8 cellular contexts compared by ENCODE assay signal in the genomic region with DNA sequence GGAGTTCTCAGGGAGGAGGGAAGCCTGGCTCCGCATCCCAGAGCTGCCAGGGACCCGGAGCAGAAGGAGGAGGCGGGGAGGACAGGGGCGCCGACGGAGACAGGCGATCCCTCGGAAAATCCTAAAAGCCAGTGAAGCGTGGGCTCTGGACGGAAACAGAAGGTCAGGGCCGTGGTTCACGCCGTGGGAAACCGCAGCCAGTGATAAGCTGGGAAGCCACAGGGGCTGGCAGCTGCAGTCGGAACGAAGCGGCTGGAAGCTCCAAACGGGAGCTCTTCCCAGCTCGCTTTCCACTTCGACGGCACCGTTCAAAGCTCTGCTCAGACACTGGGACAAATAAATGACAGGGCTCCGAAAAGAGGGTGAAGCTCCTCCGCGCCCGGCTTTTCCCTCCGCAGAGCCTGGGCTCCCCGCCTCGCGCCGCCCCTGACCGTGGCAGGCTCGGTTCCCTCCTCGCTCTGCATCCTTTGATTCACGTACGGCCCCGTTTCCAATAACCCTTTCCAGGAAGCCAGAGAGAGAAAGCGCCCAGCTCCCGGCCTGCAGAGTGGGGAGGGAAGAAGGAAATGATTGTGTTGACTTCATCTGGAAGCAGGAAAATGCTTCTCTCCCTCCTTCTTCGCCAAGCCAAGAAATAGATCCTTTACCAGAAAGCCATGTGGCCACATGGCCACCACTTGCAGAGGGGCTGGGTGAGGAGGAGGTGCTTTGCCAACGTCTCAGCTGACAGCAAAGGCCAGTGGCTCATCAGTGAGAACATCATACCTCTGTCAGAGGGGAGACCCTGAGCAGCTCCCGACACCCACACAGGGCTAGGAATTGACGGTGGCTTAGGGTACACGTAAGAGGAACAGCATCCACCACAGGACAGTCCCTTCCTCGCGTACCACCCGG. TPM values are rescaled to one million over a fixed set of nuclear protein-coding genes. Genes with fewer than 3 reads are reported as not detected.
DNase-seq lines count a peak whose midpoint lies in the region; ATAC-seq and TF ChIP-seq lines count a peak whose summit lies in the region.

No MANE protein-coding gene starts in this region.

- H3K27ac Mint-ChIP-seq in activated naive CD8-positive, alpha-beta T cell treated with anti-CD3 and anti-CD28 coated beads, Interleukin-2, amount 10 ng/mL, durations not matched to agents 7 days and 5 days, result no peak overlapping the region

- H3K9me3 Mint-ChIP-seq in activated naive CD8-positive, alpha-beta T cell treated with anti-CD3 and anti-CD28 coated beads, Interleukin-2, amount 10 ng/mL, durations not matched to agents 7 days and 5 days, result no peaks in the 10 kb centered on the region

- H3K27me3 Mint-ChIP-seq in activated naive CD8-positive, alpha-beta T cell treated with anti-CD3 and anti-CD28 coated beads, Interleukin-2, amount 10 ng/mL, durations not matched to agents 7 days and 5 days, result peaks cover 34% of the 10 kb centered on the region

- POLR2A ChIA-PET in activated naive CD8-positive, alpha-beta T cell treated with anti-CD3 and anti-CD28 coated beads, Interleukin-2, amount 10 ng/mL, durations not matched to agents 7 days and 5 days (lab: Charles Lee), result no interaction called here

- peaks cover 31% of the 10 kb centered on the region for H3K4me1 Mint-ChIP-seq in activated naive CD8-positive, alpha-beta T cell treated with anti-CD3 and anti-CD28 coated beads, Interleukin-2, amount 10 ng/mL, durations not matched to agents 7 days and 5 days

- in situ Hi-C loops in ACHN (cut with HindIII; ENCODE audit: low pct_ligation_motif_present, low pct_unique_long_range_greater_than_20kb, low sequenced_read_pairs), result loop anchor here (25.0 kb wide), 1 partner anchor 314 kb away; no protein-coding TSS in a partner anchor

- no peaks in the 10 kb centered on the region for H3K9me3 ChIP-seq in iPS-15b (ENCODE audit: control insufficient read depth, insufficient read depth, low read length)

- H3K4me1 ChIP-seq in iPS-15b (ENCODE audit: control insufficient read depth, insufficient read depth, low read length), result no peaks in the 10 kb centered on the region

- peak; percentile 32 for ATAC-seq in activated naive CD8-positive, alpha-beta T cell treated with anti-CD3 and anti-CD28 coated beads, Interleukin-2, amount 10 ng/mL, durations not matched to agents 7 days and 5 days (ENCODE audit: low read depth)
- ATAC-seq in GM21528 (IDR thresholded peaks at IDR 0.05; ENCODE audit: low FRiP score, unreplicated experiment), result no peak
- ATAC-seq in HG03439 (IDR thresholded peaks at IDR 0.05; ENCODE audit: unreplicated experiment), result no peak

- TF ChIP-seq CTCF in HFF-Myc (IDR thresholded peaks at IDR 0.05; ENCODE audit: low read depth, low read length, missing control alignments), result no peak

- no peak overlapping the region for H3K9ac ChIP-seq in iPS-15b (ENCODE audit: low read depth, low read length)

- H3K36me3 Mint-ChIP-seq in activated naive CD8-positive, alpha-beta T cell treated with anti-CD3 and anti-CD28 coated beads, Interleukin-2, amount 10 ng/mL, durations not matched to agents 7 days and 5 days, result no peaks in the 10 kb centered on the region

- no peaks in the 10 kb centered on the region for H3K36me3 ChIP-seq in iPS-15b (ENCODE audit: control insufficient read depth, insufficient read depth, low read length)

- H3K4me3 ChIP-seq in HFF-Myc (replicated peaks; ENCODE audit: low read depth, low read length) (peak overlapping the region; percentile 21), iPS-15b (ENCODE audit: low read depth, low read length) (peak overlapping the region; percentile 53), skeletal muscle cell (ENCODE audit: low read depth, low read length) (peak overlapping the region; percentile 41)

- H3K4me3 Mint-ChIP-seq in activated naive CD8-positive, alpha-beta T cell treated with anti-CD3 and anti-CD28 coated beads, Interleukin-2, amount 10 ng/mL, durations not matched to agents 7 days and 5 days, result peak overlapping the region; percentile 62

- peak; percentile 46 for DNase-seq in ACHN
- DNase-seq in HFF-Myc (ENCODE audit: extremely low read depth, low read depth), result no peak
- no peak for DNase-seq in activated naive CD8-positive, alpha-beta T cell treated with anti-CD3 and anti-CD28 coated beads, Interleukin-2, amount 10 ng/mL, durations not matched to agents 7 days and 5 days
- no peak for DNase-seq in skeletal muscle cell (ENCODE audit: low read depth)
- no peak for DNase-seq in COR-L47 (lab: John Stamatoyannopoulos, UW)

- peaks cover 24% of the 10 kb centered on the region for H3K27me3 ChIP-seq in iPS-15b (ENCODE audit: control insufficient read depth, insufficient read depth, low read length)

RNA-seq across cellular contexts. Expression of a gene that starts 57.4 kb away (rescaled TPM):
- total RNA-seq in activated naive CD8-positive, alpha-beta T cell treated with anti-CD3 and anti-CD28 coated beads, Interleukin-2, amount 10 ng/mL, durations not matched to agents 7 days and 5 days, result 1 to 10 TPM in 1 of 2 experiments, under 1 TPM in 1; 0.91 to 1.0 TPM
